8 cellular contexts compared by ENCODE assay signal in the genomic region with DNA sequence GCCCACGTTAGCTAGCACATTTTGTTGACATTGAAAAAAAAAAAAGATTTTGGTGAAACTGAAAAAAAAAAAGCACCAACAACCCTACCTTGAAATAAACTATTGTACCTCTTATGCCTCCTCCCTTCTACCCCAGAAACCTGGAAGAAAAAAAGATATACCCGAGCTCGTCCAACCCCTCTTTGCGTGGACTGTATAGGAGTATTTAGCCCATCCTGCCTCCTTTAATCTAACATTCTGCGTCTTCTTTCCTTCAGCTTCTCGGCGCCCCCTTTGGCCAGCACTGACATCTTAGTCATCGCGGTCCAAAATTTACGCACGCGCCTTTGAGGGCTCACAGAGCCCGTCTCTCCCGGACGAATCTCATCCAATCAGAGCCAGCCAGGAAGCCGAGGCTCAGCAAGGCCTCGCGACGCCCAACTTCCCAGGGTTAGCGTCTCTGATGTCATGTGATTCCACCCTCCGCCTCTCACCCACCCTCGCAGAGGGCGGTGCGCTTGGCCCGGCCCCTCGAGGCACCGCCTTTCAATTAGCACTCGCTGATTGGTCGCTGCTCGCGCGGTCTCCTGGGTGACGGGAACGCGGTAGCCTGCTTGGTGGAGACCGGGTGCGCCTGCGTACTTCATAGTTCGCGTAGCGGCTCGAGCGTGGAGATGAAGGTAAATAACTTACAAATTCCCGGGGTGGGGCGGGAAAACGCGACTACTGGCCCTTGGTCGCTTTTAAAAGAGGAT. TPM values are rescaled to one million over a fixed set of nuclear protein-coding genes. Genes with fewer than 3 reads are reported as not detected.
DNase-seq lines count a peak whose midpoint lies in the region; ATAC-seq and TF ChIP-seq lines count a peak whose summit lies in the region.

Gene WDR19 (plus strand): TSS at position 625 of the 734 bp plus-strand sequence. CDS start 29 bp downstream, at position 654.

- peaks cover 6% of the 10 kb centered on the region; the same call in 1 of the 2 replicates for H3K4me1 ChIP-seq in GM23248 (ENCODE audit: insufficient read depth)

- H3K9me3 Mint-ChIP-seq in naive thymus-derived CD8-positive, alpha-beta T cell = no peaks in the 10 kb centered on the region

- H3K4me1 Mint-ChIP-seq in naive thymus-derived CD8-positive, alpha-beta T cell = peaks cover 0 to 11% (median 4%) of the 10 kb centered on the region in 4 donors

- DNase-seq in EH (ENCODE audit: low read depth) = peak; percentile 100
- DNase-seq in GM23248 = peak; percentile 100
- DNase-seq in LHCN-M2 (ENCODE audit: low read depth) = peak; percentile 99
- peak; percentile 99 for DNase-seq in RPMI7951 (ENCODE audit: low read depth)
- DNase-seq in activated T-helper 1 cell treated with anti-CD3 and anti-CD28 coated beads, Interleukin-2, amount 50 U/mL, for 16 hours (ENCODE audit: low read depth in 1 of 2, low spot score in 1 of 2) = peak; percentile 96 to 98
- peak; percentile 99 for DNase-seq in fibroblast of mammary gland (ENCODE audit: low read depth)
- DNase-seq in naive thymus-derived CD8-positive, alpha-beta T cell = peak; percentile 92 to 99 (median 98)
- DNase-seq in stimulated activated naive CD4-positive, alpha-beta T cell (lab: John Stamatoyannopoulos, UW) = peak; percentile 93 to 99 (median 98)

- peak within 1 kb of the TSS; percentile 98 for H2AFZ ChIP-seq in GM23248

- peaks cover 11% of the 10 kb centered on the region; the same call in 1 of the 2 replicates for H3K36me3 ChIP-seq in GM23248 (ENCODE audit: low read depth)

- in situ Hi-C loops in GM23248 (cut with MboI) = no loop called here

- POLR2A ChIA-PET in naive thymus-derived CD8-positive, alpha-beta T cell (lab: Charles Lee) = interaction anchor here (0.8 to 1.0 kb wide), 2 partner anchors 41 to 277 kb away, joined by 3 read pairs; partner anchors contain the start of gene LIAS

- no peaks in the 10 kb centered on the region for H3K9me3 ChIP-seq in GM23248 (ENCODE audit: low read depth)

- H3K4me3 Mint-ChIP-seq in naive thymus-derived CD8-positive, alpha-beta T cell = peak within 1 kb of the TSS in 3 of 10 donors; percentile 15 to 38 (median 26)

- no peaks in the 10 kb centered on the region for H3K27me3 ChIP-seq in GM23248 (replicated peaks; ENCODE audit: insufficient read depth)

- peak within 1 kb of the TSS in 6 of 10 donors; percentile 10 to 72 (median 54) for H3K27ac Mint-ChIP-seq in naive thymus-derived CD8-positive, alpha-beta T cell

- peak within 1 kb of the TSS; percentile 57 for H3K27ac ChIP-seq in GM23248

- H3K4me3 ChIP-seq in GM23248 (peak within 1 kb of the TSS; percentile 80), fibroblast of mammary gland (ENCODE audit: control insufficient read depth, low read depth, low read length) (peak within 1 kb of the TSS; percentile 98)

- H3K36me3 Mint-ChIP-seq in naive thymus-derived CD8-positive, alpha-beta T cell = peaks cover 0 to 6% (median 0%) of the 10 kb centered on the region in 3 donors

- H3K4me2 ChIP-seq in GM23248 (ENCODE audit: unreplicated experiment) = peak within 1 kb of the TSS; percentile 91

- no peaks in the 10 kb centered on the region for H3K9me2 ChIP-seq in GM23248 (ENCODE audit: insufficient read depth)

- H3K79me2 ChIP-seq in GM23248 (ENCODE audit: insufficient read depth) = peaks cover 16% of the 10 kb centered on the region

- peak; percentile 95 for ATAC-seq in naive thymus-derived CD8-positive, alpha-beta T cell

- H4K20me1 ChIP-seq in GM23248 (ENCODE audit: insufficient read depth) = no peaks in the 10 kb centered on the region

- TF ChIP-seq CTCF in fibroblast of mammary gland (conservative IDR thresholded peaks at IDR 0.05; ENCODE audit: control insufficient read depth, insufficient read depth, low read depth, low read length) = peak; percentile 47

- H3K27me3 Mint-ChIP-seq in naive thymus-derived CD8-positive, alpha-beta T cell = peaks cover 0 to 4% (median 2%) of the 10 kb centered on the region in 5 donors

- WGBS in GM23248 (ENCODE audit: low coverage in 1 of 2, low lambda C conversion rate in 2 of 2, missing lambda C conversion rate in 2 of 2), 2 experiments = 1% methylated on average over 48 of the region's 48 CpGs

- H3F3A ChIP-seq in GM23248 (ENCODE audit: insufficient read depth) = no peaks in the 10 kb centered on the region

- H3K9ac ChIP-seq in GM23248 = peak within 1 kb of the TSS; percentile 80

RNA-seq across cellular contexts. Expression of gene WDR19, which starts in this region (rescaled TPM):
- total RNA-seq in GM23248 (2014; rRNA removed; shearing (Covaris generic)) = 23.7 and 63.7 TPM in 2 replicates
- polyA plus RNA-seq in GM23248 (2016; fragmentation: Nextera tagmentation; extraction: Ambion mirVana) = 15.9 and 17.3 TPM in 2 replicates
- total RNA-seq in LHCN-M2 (2014; rRNA removed) = 16.2 and 19.2 TPM in 2 replicates
- 9.2 TPM for polyA plus RNA-seq in LHCN-M2 (2012)
- 13.9 and 14.9 TPM in 2 replicates for total RNA-seq in RPMI7951 (2014; rRNA removed; shearing (Covaris generic))
- 10 to 100 TPM; 46.3 to 50.2 TPM for total RNA-seq in naive thymus-derived CD8-positive, alpha-beta T cell
- 1 to 10 TPM; 4.4 to 9.1 (median 6.1) TPM for polyA plus RNA-seq in naive thymus-derived CD8-positive, alpha-beta T cell

Comparison
In these comparisons a context has a peak if more than half of its experiments do, and no peak if none do; other contexts are left out.
1. Peak in every context shown above with its lines: DNase-seq, ATAC-seq, H3K4me3 ChIP-seq and H3K27ac ChIP-seq.